ENCODE assay signal across 14 cellular contexts in genomic region chr6:37556884-37557644, GRCh38. TPM values are rescaled to one million over a fixed set of nuclear protein-coding genes. Genes with fewer than 3 reads are reported as not detected.
DNase-seq lines count a peak whose midpoint lies in the region; ATAC-seq lines count a peak whose summit lies in the region.
"Had no signal": no experiment of that assay in that cellular context is flagged by ENCODE, and none has a peak within 500 bp of the region (broad histone marks: within the 10 kb centered on the region; RNA-seq: fewer than 3 reads in every experiment).

No MANE protein-coding gene starts in this region.

- intact Hi-C loops in head of caudate nucleus (cut with DNase I), result no loop called here

- DNase-seq in G401 (ENCODE audit: low spot score), result peak; percentile 30
- peak; percentile 62 for DNase-seq in M059J (ENCODE audit: low read depth)
- peak; percentile 89 for DNase-seq in left kidney (ENCODE audit: low read depth, low spot score)
- DNase-seq in head of caudate nucleus, result no peak
- DNase-seq in NCI-H748 (lab: John Stamatoyannopoulos, UW; ENCODE audit: unreplicated experiment), result no peak
- no peak for DNase-seq in NCI-H2196 (lab: John Stamatoyannopoulos, UW; ENCODE audit: unreplicated experiment)
- no peak for DNase-seq in DMS153 (lab: John Stamatoyannopoulos, UW)
- DNase-seq: activated naive CD4-positive, alpha-beta T cell treated with anti-CD3 and anti-CD28 coated beads, Interleukin-2, amount 50 U/mL, for 16 hours; DMS79 treated with DMSO at 0.1 percent for 48 hours; foreskin melanocyte; SIG-M5; stimulated activated CD4-positive, alpha-beta T cell treated with anti-CD3 and anti-CD28 coated beads, Interleukin-4, amount 100 ng/mL, for 24 hours; stimulated activated naive CD4-positive, alpha-beta T cell treated with Interleukin-2 at 50 U/mL for 16 hours had no signal

- in situ Hi-C loops in G401 (cut with HindIII; ENCODE audit: low sequenced_read_pairs), result no loop called here

- ATAC-seq in GM21423 (IDR thresholded peaks at IDR 0.05; ENCODE audit: unreplicated experiment), result peak; percentile 29

RNA-seq across cellular contexts. Expression of gene CCDC167, which starts 57.4 kb away (rescaled TPM):
- total RNA-seq in G401 (2014; rRNA removed; shearing (Covaris generic)), result 52.4 and 75.3 TPM in 2 replicates
- 61.9 and 87.7 TPM in 2 replicates for total RNA-seq in M059J (2014; rRNA removed; shearing (Covaris generic))

Comparison
In these comparisons a context has a peak if more than half of its experiments do, and no peak if none do; other contexts are left out.
1. DNase-seq: peak in G401 (single experiment), M059J (single experiment) and left kidney (single experiment); none in head of caudate nucleus (0 of 42), NCI-H748 (single experiment), NCI-H2196 (single experiment) and DMS153 (single experiment).